ENCODE assay signal across 8 cellular contexts in genomic region chr22:37849089-37849751, GRCh38.
DNase-seq lines count a peak whose midpoint lies in the region; ATAC-seq, FAIRE-seq and TF ChIP-seq lines count a peak whose summit lies in the region.

EIF3L (plus strand) TSS chr22:37849419; CDS start chr22:37849450, 31 bp downstream.

- H3K9me3 Mint-ChIP-seq in central memory CD8-positive, alpha-beta T cell: no peaks in the 10 kb centered on the region

- H3K27ac Mint-ChIP-seq in central memory CD8-positive, alpha-beta T cell (ENCODE audit: low read depth): peak within 1 kb of the TSS; percentile 99

- DNase-seq in NCI-H345 treated with DMSO at 0.1 percent for 48 hours (lab: John Stamatoyannopoulos, UW; ENCODE audit: unreplicated experiment) (peak; percentile 49), iris pigment epithelial cell (ENCODE audit: low read depth) (peak; percentile 94)
- peak; percentile 76 to 79 for DNase-seq in central memory CD8-positive, alpha-beta T cell (ENCODE audit: low spot score in 2 of 2)
- DNase-seq in stimulated activated CD4-positive, alpha-beta T cell treated with anti-CD3 and anti-CD28 coated beads, Interleukin-12 subunit alpha, Interleukin-12 subunit beta, amount 100 ng/mL, for 24 hours (ENCODE audit: low read depth in 2 of 2): peak; percentile 83 to 87

- peak; percentile 84 for TF ChIP-seq POLR2A in GM18526 (IDR thresholded peaks at IDR 0.05; ENCODE audit: extremely low read depth, insufficient read length)

- no peaks in the 10 kb centered on the region for H3K27me3 Mint-ChIP-seq in central memory CD8-positive, alpha-beta T cell

- ATAC-seq in HG03135 (IDR thresholded peaks at IDR 0.05; ENCODE audit: unreplicated experiment): peak; percentile 62
- ATAC-seq in activated CD4-positive, CD25-positive, alpha-beta regulatory T cell treated with anti-CD3 and anti-CD28 coated beads, Interleukin-2, amount 50 U/mL, for 24 hours: peak; percentile 73
- peak; percentile 64 for ATAC-seq in central memory CD8-positive, alpha-beta T cell (replicated peaks; ENCODE audit: extremely low read depth, poor library complexity, severe bottlenecking)

- H3K36me3 Mint-ChIP-seq in central memory CD8-positive, alpha-beta T cell (ENCODE audit: insufficient read depth): peaks cover 42% of the 10 kb centered on the region

- H3K4me3 Mint-ChIP-seq in central memory CD8-positive, alpha-beta T cell: peak within 1 kb of the TSS; percentile 88

- peaks cover 49% of the 10 kb centered on the region for H3K4me1 Mint-ChIP-seq in central memory CD8-positive, alpha-beta T cell

- peak; percentile 14 for FAIRE-seq in A204.1 (lab: Jason Lieb, UNC)

Comparison
In these comparisons a context has a peak if more than half of its experiments do, and no peak if none do; other contexts are left out.
1. Peak in every context shown above with its lines: DNase-seq and ATAC-seq.